Comparison of ENCODE assay signal across 1 cellular context in genomic region chr4:183633476-183634058, GRCh38.
TF ChIP-seq lines count a peak whose summit lies in the region.

No MANE protein-coding gene starts in this region.

TF ChIP-seq in GM12878, 131 proteins besides CTCF, POLR2A, EP300 and RAD21:
- TF ChIP-seq GATAD2B (conservative IDR thresholded peaks at IDR 0.05; ENCODE audit: low read depth) (no peak), BRCA1 (IDR thresholded peaks at IDR 0.05; ENCODE audit: low read depth, low read length) (no peak), STAT3 (IDR thresholded peaks at IDR 0.05; ENCODE audit: low read depth, low read length) (no peak), IKZF2 (IDR thresholded peaks at IDR 0.05) (no peak)
